10 cellular contexts compared by ENCODE assay signal in the genomic region with DNA sequence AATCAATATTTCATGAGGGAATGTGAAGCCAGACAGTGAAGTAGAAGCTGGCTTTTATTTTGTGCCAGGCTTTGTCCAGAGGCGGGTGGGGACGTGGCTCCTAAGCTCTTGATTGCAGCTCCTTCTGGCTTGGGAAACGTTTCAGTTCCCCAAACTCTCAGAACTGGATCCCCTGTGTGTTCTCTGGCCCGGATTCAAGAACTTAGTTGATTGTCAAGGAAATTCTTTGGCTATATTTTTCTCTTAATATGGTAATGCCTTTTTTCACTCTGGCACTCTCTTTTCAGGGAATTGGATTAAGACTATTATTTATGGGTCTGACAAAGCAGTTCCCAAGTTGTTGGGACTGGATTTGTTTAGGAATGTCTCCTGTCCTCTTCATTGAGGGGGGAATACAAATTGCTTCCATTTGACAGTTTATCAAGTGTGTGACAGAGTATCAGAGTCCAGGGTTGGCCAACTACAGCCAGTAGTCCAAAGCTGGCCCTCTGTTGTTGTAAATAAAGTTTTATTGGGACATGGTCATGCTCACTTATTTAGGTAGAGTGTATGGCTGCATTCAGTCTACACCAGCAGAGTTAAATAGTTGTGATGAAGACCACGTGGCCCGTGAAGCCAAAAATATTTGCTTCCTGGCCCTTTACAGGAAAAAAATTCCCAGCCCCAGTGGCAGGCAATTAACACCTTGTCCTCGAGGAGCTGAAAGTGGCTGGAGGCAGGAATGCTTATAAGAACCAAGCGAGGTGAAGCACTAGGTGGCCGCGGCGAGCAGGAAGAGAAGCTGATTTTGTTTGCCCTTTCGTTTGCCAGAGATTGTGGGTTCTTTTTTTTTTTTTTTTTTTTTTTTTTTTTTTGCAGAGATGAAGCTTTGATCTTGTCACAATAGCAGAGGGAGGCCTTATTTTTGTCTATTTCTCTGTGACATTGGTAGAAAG. TPM values are rescaled to one million over a fixed set of nuclear protein-coding genes. Genes with fewer than 3 reads are reported as not detected.
DNase-seq lines count a peak whose midpoint lies in the region; ATAC-seq and TF ChIP-seq lines count a peak whose summit lies in the region.
"Had no signal": no experiment of that assay in that cellular context is flagged by ENCODE, and none has a peak within 500 bp of the region (broad histone marks: within the 10 kb centered on the region; RNA-seq: fewer than 3 reads in every experiment).

No MANE protein-coding gene starts in this region.

- ATAC-seq in DND-41 (ENCODE audit: insufficient read depth, low read depth) (no peak), PC-3 (no peak), GM21526 (IDR thresholded peaks at IDR 0.05; ENCODE audit: low FRiP score, unreplicated experiment) (no peak), HG02798 (IDR thresholded peaks at IDR 0.05; ENCODE audit: poor library complexity, unreplicated experiment) (no peak)
- peak; percentile 25 for ATAC-seq in effector memory CD8-positive, alpha-beta T cell (replicated peaks)
- ATAC-seq in naive thymus-derived CD8-positive, alpha-beta T cell = peak in 1 of 2 donors; percentile 46
- ATAC-seq: activated CD4-positive, alpha-beta T cell treated with anti-CD3 and anti-CD28 coated beads for 36 hours had no signal

- H3K4me1 Mint-ChIP-seq in effector memory CD8-positive, alpha-beta T cell (ENCODE audit: low read depth in 2 of 2) = peaks cover 23 to 27% of the 10 kb centered on the region in 2 donors
- peaks cover 6 to 25% (median 16%) of the 10 kb centered on the region in 4 donors for H3K4me1 Mint-ChIP-seq in naive thymus-derived CD8-positive, alpha-beta T cell

- peak overlapping the region in 1 of 2 donors; percentile 65 for H3K27ac Mint-ChIP-seq in effector memory CD8-positive, alpha-beta T cell
- H3K27ac Mint-ChIP-seq in naive thymus-derived CD8-positive, alpha-beta T cell = peak overlapping the region in 3 of 10 donors; percentile 0 to 71 (median 27)
- H3K27ac Mint-ChIP-seq: activated CD4-positive, alpha-beta T cell treated with anti-CD3 and anti-CD28 coated beads for 36 hours had no signal

- peaks cover 9% of the 10 kb centered on the region for H3K36me3 Mint-ChIP-seq in effector memory CD8-positive, alpha-beta T cell (ENCODE audit: insufficient read depth)
- no peaks in the 10 kb centered on the region for H3K36me3 Mint-ChIP-seq in naive thymus-derived CD8-positive, alpha-beta T cell

- no peaks in the 10 kb centered on the region for H3K9me2 ChIP-seq in PC-3 (replicated peaks; ENCODE audit: low read length)

- BruUV-seq in PC-3 (replicated peaks; lab: Mats Ljungman, UMichigan) = no TSS peak

- TF ChIP-seq CTCF in DND-41 (IDR thresholded peaks at IDR 0.05; ENCODE audit: borderline replicate concordance, extremely low read depth, low read length, poor library complexity, severe bottlenecking) = no peak
- no peak for TF ChIP-seq CTCF in PC-3 (conservative IDR thresholded peaks at IDR 0.05; ENCODE audit: low read depth, low read length)

- peak overlapping the region in 1 of 2 donors; percentile 40 for H3K4me3 Mint-ChIP-seq in effector memory CD8-positive, alpha-beta T cell
- peak overlapping the region; percentile 5 to 71 (median 51) for H3K4me3 Mint-ChIP-seq in naive thymus-derived CD8-positive, alpha-beta T cell
- H3K4me3 Mint-ChIP-seq: activated CD4-positive, alpha-beta T cell treated with anti-CD3 and anti-CD28 coated beads for 36 hours had no signal

- peak; percentile 21 for DNase-seq in DND-41
- no peak for DNase-seq in PC-3
- no peak for DNase-seq in effector memory CD8-positive, alpha-beta T cell
- peak in 3 of 10 donors; percentile 16 to 37 (median 27) for DNase-seq in naive thymus-derived CD8-positive, alpha-beta T cell
- DNase-seq in SIG-M5 treated with dmso at 0.1 percent for 504 hours (lab: John Stamatoyannopoulos, UW; ENCODE audit: unreplicated experiment) = no peak
- DNase-seq in DMS114 treated with DMSO at 0.1 percent for 48 hours (lab: John Stamatoyannopoulos, UW; ENCODE audit: unreplicated experiment) = no peak
- DNase-seq: activated CD4-positive, alpha-beta T cell treated with anti-CD3 and anti-CD28 coated beads for 36 hours; NCI-H2171 treated with DMSO at 0.1 percent for 48 hours had no signal

- H3K4me3 ChIP-seq in DND-41 (ENCODE audit: low read depth in 1 of 2, low read length in 2 of 2) = no peak overlapping the region
- H3K4me3 ChIP-seq in PC-3 (ENCODE audit: low read length) = 0 out of 2 replicates have a peak overlapping the region, but pooled peaks have one; percentile 22

- H3K79me2 ChIP-seq in DND-41 (ENCODE audit: insufficient read depth, low read length) (no peaks in the 10 kb centered on the region), PC-3 (ENCODE audit: low read length) (no peaks in the 10 kb centered on the region)

- intact Hi-C loops in PC-3 (cut with micrococcal nuclease) = no loop called here

- H3K36me3 ChIP-seq in DND-41 (ENCODE audit: insufficient read depth, low read length) (no peaks in the 10 kb centered on the region), PC-3 (ENCODE audit: low read depth, low read length) (no peaks in the 10 kb centered on the region)

- H3K27ac ChIP-seq in DND-41 (ENCODE audit: low read length) (no peak overlapping the region), PC-3 (ENCODE audit: low read length) (peak overlapping the region; percentile 77)

- H3K4me1 ChIP-seq in DND-41 (ENCODE audit: insufficient read depth, low read length) (no peaks in the 10 kb centered on the region), PC-3 (ENCODE audit: insufficient read depth, low read length) (peaks cover 24% of the 10 kb centered on the region)

- H3K9me3 Mint-ChIP-seq in effector memory CD8-positive, alpha-beta T cell = no peaks in the 10 kb centered on the region
- H3K9me3 Mint-ChIP-seq in naive thymus-derived CD8-positive, alpha-beta T cell = no peaks in the 10 kb centered on the region

- CTCF ChIA-PET in PC-3 (lab: Charles Lee) = interaction anchor here (1.1 to 1.2 kb wide), 2 partner anchors 27 to 70 kb away, joined by 3 to 7 read pairs; no protein-coding TSS in a partner anchor

- H3K27me3 ChIP-seq in DND-41 (ENCODE audit: insufficient read depth, low read length, poor library complexity) = peaks cover 5% of the 10 kb centered on the region
- H3K27me3 ChIP-seq in PC-3 (ENCODE audit: low read length) = no peaks in the 10 kb centered on the region

- H3F3A ChIP-seq in PC-3 (ENCODE audit: low read length, unreplicated experiment) = no peaks in the 10 kb centered on the region

- POLR2A ChIA-PET in PC-3 (lab: Charles Lee; ENCODE audit: unreplicated experiment) = no interaction called here
- POLR2A ChIA-PET in naive thymus-derived CD8-positive, alpha-beta T cell (lab: Charles Lee) = interaction anchor here (0.9 to 1.4 kb wide), 2 partner anchors 20 to 121 kb away, joined by 3 to 4 read pairs; partner anchors contain the start of gene PLEKHA1

- H3K4me2 ChIP-seq in DND-41 (ENCODE audit: insufficient read depth, low read length) (no peak overlapping the region), PC-3 (ENCODE audit: low read length) (peak overlapping the region; percentile 71)

- H4K20me1 ChIP-seq in DND-41 (ENCODE audit: insufficient read depth, low read length) (no peaks in the 10 kb centered on the region), PC-3 (ENCODE audit: low read length) (no peaks in the 10 kb centered on the region)

- H3K27me3 Mint-ChIP-seq in effector memory CD8-positive, alpha-beta T cell = peaks cover 15 to 18% of the 10 kb centered on the region in 2 donors
- H3K27me3 Mint-ChIP-seq in naive thymus-derived CD8-positive, alpha-beta T cell = peaks cover 0 to 3% (median 1%) of the 10 kb centered on the region in 5 donors
- H3K27me3 Mint-ChIP-seq: activated CD4-positive, alpha-beta T cell treated with anti-CD3 and anti-CD28 coated beads for 36 hours had no signal

- H3K9ac ChIP-seq in DND-41 (ENCODE audit: low read depth, low read length) (no peak overlapping the region), PC-3 (ENCODE audit: low read length) (peak overlapping the region; percentile 32; the same call in 1 of the 2 replicates)

- no peak overlapping the region for H2AFZ ChIP-seq in DND-41 (ENCODE audit: low read depth, low read length)
- H2AFZ ChIP-seq in PC-3 (ENCODE audit: low read length) = peak overlapping the region; percentile 72

- H3K9me3 ChIP-seq in DND-41 (ENCODE audit: insufficient read depth, low read length, severe bottlenecking) (no peaks in the 10 kb centered on the region), PC-3 (ENCODE audit: low read length) (no peaks in the 10 kb centered on the region)

RNA-seq across cellular contexts. Expression of gene HTRA1, which starts 34.3 kb away (rescaled TPM):
- 18.6 and 21.3 TPM in 2 replicates for total RNA-seq in PC-3 (2014; rRNA removed)
- total RNA-seq in naive thymus-derived CD8-positive, alpha-beta T cell = not detected
- polyA plus RNA-seq in naive thymus-derived CD8-positive, alpha-beta T cell = not detected
- total RNA-seq: activated CD4-positive, alpha-beta T cell treated with anti-CD3 and anti-CD28 coated beads for 36 hours had no signal

RNA-seq across cellular contexts. Expression of gene ARMS2, which starts 41.2 kb away (rescaled TPM):
- not detected in 2 replicates for total RNA-seq in PC-3 (2014; rRNA removed)
- total RNA-seq in naive thymus-derived CD8-positive, alpha-beta T cell = not detected
- not detected for polyA plus RNA-seq in naive thymus-derived CD8-positive, alpha-beta T cell
- total RNA-seq: activated CD4-positive, alpha-beta T cell treated with anti-CD3 and anti-CD28 coated beads for 36 hours had no signal

Comparison
In these comparisons a context has a peak if more than half of its experiments do, and no peak if none do; other contexts are left out.
1. RNA of gene HTRA1, which starts 34.3 kb away (total RNA-seq): 18.6 to 21.3 TPM in PC-3; not detected in naive thymus-derived CD8-positive, alpha-beta T cell; every median in the first group is over 10 times any median in the second.